26 cellular contexts compared by ENCODE assay signal in the genomic region with DNA sequence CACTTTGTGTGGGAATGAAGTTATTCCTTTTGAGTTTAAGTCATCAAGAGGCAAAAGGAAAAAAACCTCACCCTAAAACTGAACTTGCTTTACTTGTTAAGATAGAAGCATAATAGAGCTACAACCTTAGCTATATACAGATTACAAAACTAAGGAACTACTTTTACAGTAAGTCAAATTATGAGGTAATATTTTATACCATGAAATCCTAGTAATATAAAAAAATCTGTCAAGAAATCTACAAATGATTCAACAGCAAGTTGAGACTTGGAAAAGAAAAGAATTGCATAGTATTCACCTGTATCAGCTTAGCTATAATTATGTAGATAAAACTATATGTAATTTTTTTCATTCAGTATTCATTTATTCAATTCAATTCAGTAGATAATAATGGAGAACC.
"Had no signal": no experiment of that assay in that cellular context is flagged by ENCODE, and none has a peak within 500 bp of the region (broad histone marks: within the 10 kb centered on the region; RNA-seq: fewer than 3 reads in every experiment).

No MANE protein-coding gene starts in this region.

- H3K27ac ChIP-seq: neural progenitor cell, ovary, parathyroid adenoma, psoas muscle, right lobe of liver, sigmoid colon, suprapubic skin, testis, tibial artery, transverse colon, upper lobe of right lung, uterus had no signal

- H3K4me3 ChIP-seq: neural progenitor cell, ovary, psoas muscle, right lobe of liver, sigmoid colon, suprapubic skin, testis, tibial artery, transverse colon, upper lobe of right lung, uterus had no signal

- ATAC-seq: natural killer cell; psoas muscle; right cardiac atrium; right lobe of liver; stimulated activated memory B cell treated with anti-CD40 and anti-IgM and Interleukin-4, amounts not matched to agents 10 μg/mL and 1 μg/mL and 100 μg/mL, for 72 hours; stimulated activated naive CD8-positive, alpha-beta T cell treated with anti-CD3 and anti-CD28 coated beads, Interleukin-15, amount 100 ng/mL, for 72 hours; stimulated activated naive CD8-positive, alpha-beta T cell treated with anti-CD3 and anti-CD28 coated beads, Interleukin-15, Interleukin-2, amounts not matched to agents 100 U/mL and 50 U/mL, for 24 hours; upper lobe of right lung had no signal

- FAIRE-seq: small intestine had no signal

- H3K4me1 ChIP-seq: parathyroid adenoma, psoas muscle, right lobe of liver, sigmoid colon, testis, tibial artery, upper lobe of right lung, uterus had no signal

- H3K27me3 ChIP-seq: neural progenitor cell, ovary, right lobe of liver, sigmoid colon, suprapubic skin, testis, tibial artery, transverse colon, upper lobe of right lung, uterus had no signal

- H3K36me3 ChIP-seq: neural progenitor cell, ovary, right lobe of liver, sigmoid colon, suprapubic skin, tibial artery, transverse colon, upper lobe of right lung, uterus had no signal

- DNase-seq: natural killer cell; occipital lobe; ovary; posterior cingulate gyrus; psoas muscle; right cardiac atrium; right lobe of liver; sigmoid colon; small intestine; stimulated activated CD4-positive, alpha-beta T cell treated with anti-CD3 and anti-CD28 coated beads, Interleukin-15, amount 100 ng/mL, for 24 hours; stimulated activated CD4-positive, alpha-beta T cell treated with anti-CD3 and anti-CD28 coated beads, Interleukin-4, amount 100 ng/mL, for 1 hour; stimulated activated CD4-positive, alpha-beta T cell treated with anti-CD3 and anti-CD28 coated beads, Interleukin-4, amount 100 ng/mL, for 4 hours; stimulated activated CD8-positive, alpha-beta memory T cell treated with anti-CD3 and anti-CD28 coated beads, Interleukin-4, amount 100 ng/mL, for 48 hours; stimulated activated naive CD4-positive, alpha-beta T cell; stimulated activated naive CD8-positive, alpha-beta T cell treated with anti-CD3 and anti-CD28 coated beads, Interleukin-15, amount 100 ng/mL, for 72 hours; stimulated activated naive CD8-positive, alpha-beta T cell treated with anti-CD3 and anti-CD28 coated beads, Interleukin-15, Interleukin-2, amounts not matched to agents 100 U/mL and 50 U/mL, for 24 hours; substantia nigra; testis; tibial artery; transverse colon; upper lobe of right lung; uterus had no signal
